Comparison of ENCODE assay signal across 1 cellular context in genomic region chr17:62792122-62792800, GRCh38.
TF ChIP-seq lines count a peak whose summit lies in the region.

No MANE protein-coding gene starts in this region.

TF ChIP-seq in H1, 55 proteins besides CTCF, POLR2A, EP300 and RAD21:
- TF ChIP-seq HDAC2 (IDR thresholded peaks at IDR 0.05; ENCODE audit: borderline replicate concordance in 1 of 2, low read depth in 2 of 2, low read length in 2 of 2) = no peak
- no peak for TF ChIP-seq CEBPB (IDR thresholded peaks at IDR 0.05; ENCODE audit: low read depth, low read length)
- no peak for TF ChIP-seq PHF8 (conservative IDR thresholded peaks at IDR 0.05; ENCODE audit: low read depth, low read length)
- no peak for TF ChIP-seq SP1 (IDR thresholded peaks at IDR 0.05; ENCODE audit: low read depth, low read length)
- no peak for TF ChIP-seq TAF1 (IDR thresholded peaks at IDR 0.05; ENCODE audit: low read depth, low read length)
- no peak for TF ChIP-seq JUN (IDR thresholded peaks at IDR 0.05; ENCODE audit: low read depth, low read length)
- no peak for TF ChIP-seq TCF12 (IDR thresholded peaks at IDR 0.05; ENCODE audit: low read depth, low read length)
- TF ChIP-seq KDM4A (IDR thresholded peaks at IDR 0.05; ENCODE audit: low read depth, low read length, severe bottlenecking) = no peak
- TF ChIP-seq HDAC6 (IDR thresholded peaks at IDR 0.05; ENCODE audit: low read depth, low read length) = no peak
- no peak for TF ChIP-seq SIRT6 (IDR thresholded peaks at IDR 0.05; ENCODE audit: low read length)
- TF ChIP-seq CTBP2 (IDR thresholded peaks at IDR 0.05; ENCODE audit: borderline replicate concordance, insufficient read depth, insufficient read length, low read length) = no peak
